Comparison of ENCODE assay signal across 17 cellular contexts in genomic region chr7:131489881-131490280, GRCh38.
DNase-seq lines count a peak whose midpoint lies in the region; ATAC-seq and TF ChIP-seq lines count a peak whose summit lies in the region.
"Had no signal": no experiment of that assay in that cellular context is flagged by ENCODE, and none has a peak within 500 bp of the region (broad histone marks: within the 10 kb centered on the region; RNA-seq: fewer than 3 reads in every experiment).

No MANE protein-coding gene starts in this region.

- no peaks in the 10 kb centered on the region for H3F3A ChIP-seq in neural cell (ENCODE audit: insufficient read depth, low read length, poor library complexity, severe bottlenecking)

- intact Hi-C loops in Caco-2 (cut with micrococcal nuclease; ENCODE audit: unreplicated experiment) = no loop called here

- ATAC-seq in HG02938 (IDR thresholded peaks at IDR 0.05; ENCODE audit: unreplicated experiment) = no peak
- ATAC-seq: A549; CD8-positive, alpha-beta T cell had no signal

- no peaks in the 10 kb centered on the region for H3K9me3 Mint-ChIP-seq in Caco-2 (ENCODE audit: unreplicated experiment)
- H3K9me3 Mint-ChIP-seq: CD4-positive, alpha-beta T cell; CD8-positive, alpha-beta T cell had no signal

- no peak overlapping the region for H2AFZ ChIP-seq in neural cell (ENCODE audit: low read depth, low read length)

- H3K27me3 ChIP-seq in Caco-2 (replicated peaks; ENCODE audit: control insufficient read depth, insufficient read depth, low read length) = no peaks in the 10 kb centered on the region
- no peaks in the 10 kb centered on the region for H3K27me3 ChIP-seq in neural cell (ENCODE audit: insufficient read depth, low read depth, low read length)
- H3K27me3 ChIP-seq: BLaER1 treated with 17β-estradiol and CSF1 and Interleukin-3, amounts not matched to agents 10 nM and 100 nM had no signal

- no peak overlapping the region for H3K9ac ChIP-seq in neural cell (ENCODE audit: low read length)
- H3K9ac ChIP-seq: BLaER1 treated with 17β-estradiol and CSF1 and Interleukin-3, amounts not matched to agents 10 nM and 100 nM had no signal

- TF ChIP-seq EP300 in neural cell (conservative IDR thresholded peaks at IDR 0.05; ENCODE audit: poor library complexity, severe bottlenecking) = peak; percentile 83

- CTCF ChIA-PET in Caco-2 (lab: Charles Lee) = interaction anchor here (0.5 kb wide), 1 partner anchor 58 kb away, joined by 4 read pairs; no protein-coding TSS in a partner anchor

- H3K36me3 Mint-ChIP-seq in Caco-2 (ENCODE audit: insufficient read depth, unreplicated experiment) = peaks cover 52% of the 10 kb centered on the region

- no peak overlapping the region for H3K4me3 Mint-ChIP-seq in Caco-2 (ENCODE audit: unreplicated experiment)
- H3K4me3 Mint-ChIP-seq: B cell; CD4-positive, alpha-beta T cell; CD8-positive, alpha-beta T cell had no signal

- H3K4me2 ChIP-seq in neural cell (ENCODE audit: low read length) = no peak overlapping the region
- H3K4me2 ChIP-seq: A549 had no signal

- DNase-seq in Caco-2 (no peak), NCI-H69 (lab: John Stamatoyannopoulos, UW) (peak; percentile 22), COLO829 (ENCODE audit: low spot score) (no peak)
- DNase-seq: AML-193; Calu3; CD4-positive, alpha-beta T cell; CD8-positive, alpha-beta T cell; COR-L47; DMS79 treated with DMSO at 0.1 percent for 48 hours; GF-D8 had no signal

- H3K9me3 ChIP-seq in Caco-2 = no peaks in the 10 kb centered on the region
- H3K9me3 ChIP-seq in neural cell (ENCODE audit: low read length) = no peaks in the 10 kb centered on the region
- H3K9me3 ChIP-seq: A549; BLaER1 treated with 17β-estradiol and CSF1 and Interleukin-3, amounts not matched to agents 10 nM and 100 nM had no signal

- H3K27me3 Mint-ChIP-seq in Caco-2 (ENCODE audit: insufficient read depth, unreplicated experiment) = no peaks in the 10 kb centered on the region
- H3K27me3 Mint-ChIP-seq: B cell; CD4-positive, alpha-beta T cell had no signal

- H3K36me3 ChIP-seq in Caco-2 (ENCODE audit: control insufficient read depth, insufficient read depth, low read length) (no peaks in the 10 kb centered on the region), neural cell (ENCODE audit: insufficient read depth, low read length) (no peaks in the 10 kb centered on the region)

- no peak for TF ChIP-seq RAD21 in neural cell (conservative IDR thresholded peaks at IDR 0.05)

- no peaks in the 10 kb centered on the region for H3K9me2 ChIP-seq in neural cell (ENCODE audit: insufficient read depth, low read length)

- H3K4me3 ChIP-seq in Caco-2 (ENCODE audit: low read depth, low read length) = no peak overlapping the region
- no peak overlapping the region for H3K4me3 ChIP-seq in neural cell (ENCODE audit: low read length)
- H3K4me3 ChIP-seq: A549; BLaER1 treated with 17β-estradiol and CSF1 and Interleukin-3, amounts not matched to agents 10 nM and 100 nM had no signal

- TF ChIP-seq CTCF in Caco-2 (IDR thresholded peaks at IDR 0.05; ENCODE audit: insufficient read depth in 1 of 2, low read depth in 1 of 2, low read length in 1 of 2, severe bottlenecking in 1 of 2, unreplicated experiment in 1 of 2) (no peak), neural cell (IDR thresholded peaks at IDR 0.05; ENCODE audit: poor library complexity, severe bottlenecking) (no peak)

- H3K27ac ChIP-seq in neural cell (ENCODE audit: low read length) = no peak overlapping the region
- H3K27ac ChIP-seq: 22Rv1; A549; BLaER1 treated with 17β-estradiol and CSF1 and Interleukin-3, amounts not matched to agents 10 nM and 100 nM; C4-2B had no signal

- no peaks in the 10 kb centered on the region for H3K4me1 Mint-ChIP-seq in Caco-2 (ENCODE audit: low read depth, unreplicated experiment)
- H3K4me1 Mint-ChIP-seq: B cell had no signal

- H3K79me2 ChIP-seq in neural cell (replicated peaks; ENCODE audit: insufficient read depth, low read length) = no peaks in the 10 kb centered on the region

- H3K4me1 ChIP-seq in Caco-2 = no peaks in the 10 kb centered on the region

- H4K20me1 ChIP-seq in neural cell (ENCODE audit: insufficient read depth) = no peaks in the 10 kb centered on the region

- peak overlapping the region; percentile 51 for H3K27ac Mint-ChIP-seq in Caco-2 (ENCODE audit: unreplicated experiment)
- H3K27ac Mint-ChIP-seq: B cell; CD4-positive, alpha-beta T cell; CD8-positive, alpha-beta T cell had no signal

- no TSS peak for BruUV-seq in Caco-2 (replicated peaks; lab: Mats Ljungman, UMichigan)

- POLR2A ChIA-PET in Caco-2 (lab: Charles Lee) = no interaction called here

TF ChIP-seq in neural cell, 6 proteins besides CTCF, POLR2A, EP300 and RAD21:
- peak; percentile 69 for TF ChIP-seq REST (IDR thresholded peaks at IDR 0.05; ENCODE audit: borderline replicate concordance)
- TF ChIP-seq SMC3 (conservative IDR thresholded peaks at IDR 0.05; ENCODE audit: poor library complexity) = no peak
- no peak for TF ChIP-seq EZH2 (IDR thresholded peaks at IDR 0.05; ENCODE audit: borderline replicate concordance, insufficient read depth, low read length, poor library complexity, severe bottlenecking)
- no peak for TF ChIP-seq TAF1 (IDR thresholded peaks at IDR 0.05; ENCODE audit: low read depth)
- TF ChIP-seq MXI1 (conservative IDR thresholded peaks at IDR 0.05; ENCODE audit: poor library complexity, severe bottlenecking) = no peak
- TF ChIP-seq POLR2AphosphoS5 (IDR thresholded peaks at IDR 0.05) = peak; percentile 86
